ENCODE assay signal across 20 cellular contexts in the genomic region with DNA sequence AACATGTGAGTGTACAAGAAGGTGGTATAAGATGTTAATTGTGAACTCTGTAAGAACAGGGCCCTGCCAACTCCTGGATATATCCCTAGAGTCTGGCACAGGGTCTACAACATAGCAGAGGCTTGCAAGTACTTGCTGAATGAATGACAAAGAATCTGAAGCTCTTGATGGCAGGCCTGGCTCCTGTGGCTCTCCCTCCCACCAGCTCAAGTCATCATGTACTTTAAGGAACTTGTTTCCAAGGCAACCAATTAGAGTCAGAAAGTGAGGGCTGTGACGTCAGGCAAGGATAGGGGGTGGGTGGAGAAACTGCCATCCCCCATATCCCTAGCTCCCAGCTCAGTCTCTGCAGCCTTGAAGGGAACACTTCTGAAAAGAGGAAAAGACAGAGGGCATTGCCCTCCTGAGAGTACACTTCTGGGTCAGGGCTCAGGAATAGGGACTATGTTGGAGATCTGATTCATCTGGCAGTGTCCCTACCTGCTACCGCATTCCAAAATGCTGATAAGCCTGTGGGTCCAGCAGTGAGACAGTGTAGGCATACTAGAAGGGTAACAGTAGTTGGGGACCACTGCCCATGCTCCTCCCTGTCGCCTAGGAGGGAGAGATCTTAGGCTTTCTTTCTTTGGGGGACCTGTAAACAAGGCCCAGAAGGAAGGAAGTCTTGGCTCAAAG. TPM values are rescaled to one million over a fixed set of nuclear protein-coding genes. Genes with fewer than 3 reads are reported as not detected.
DNase-seq lines count a peak whose midpoint lies in the region; ATAC-seq and TF ChIP-seq lines count a peak whose summit lies in the region.
"Had no signal": no experiment of that assay in that cellular context is flagged by ENCODE, and none has a peak within 500 bp of the region (broad histone marks: within the 10 kb centered on the region; RNA-seq: fewer than 3 reads in every experiment).

No MANE protein-coding gene starts in this region.

- 69% methylated on average over 3 of the region's 3 CpGs for WGBS in prostate gland

- H3K4me3 ChIP-seq in choroid plexus epithelial cell (ENCODE audit: low read depth, low read length) = no peak overlapping the region
- H3K4me3 ChIP-seq in prostate gland = no peak overlapping the region
- H3K4me3 ChIP-seq: gastrocnemius medialis, lower lobe of right lung, MG63, Peyer's patch, right atrium auricular region had no signal

- no peaks in the 10 kb centered on the region for H3K4me1 ChIP-seq in prostate gland (replicated peaks)
- H3K4me1 ChIP-seq: gastrocnemius medialis, lower lobe of right lung, Peyer's patch, right atrium auricular region had no signal

- TF ChIP-seq POLR2A in prostate gland (IDR thresholded peaks at IDR 0.05) = no peak

- no peaks in the 10 kb centered on the region for H3K27me3 ChIP-seq in prostate gland (replicated peaks; ENCODE audit: insufficient read depth)
- H3K27me3 ChIP-seq: gastrocnemius medialis, MG63, Peyer's patch, right atrium auricular region had no signal

- no peak for TF ChIP-seq CTCF in choroid plexus epithelial cell (conservative IDR thresholded peaks at IDR 0.05; ENCODE audit: low read depth, low read length)
- no peak for TF ChIP-seq CTCF in prostate gland (IDR thresholded peaks at IDR 0.05)

- DNase-seq in DMS79 treated with DMSO at 0.1 percent for 48 hours (lab: John Stamatoyannopoulos, UW) = peak; percentile 10
- DNase-seq in NCI-H2227 treated with DMSO at 0.1 percent for 48 hours (lab: John Stamatoyannopoulos, UW) = peak; percentile 53
- peak; percentile 14 for DNase-seq in choroid plexus epithelial cell (ENCODE audit: low read depth)
- peak; percentile 72 for DNase-seq in middle frontal gyrus (ENCODE audit: extremely low spot score, low spot score)
- no peak for DNase-seq in prostate gland (ENCODE audit: low spot score)
- DNase-seq in ureter (ENCODE audit: low spot score) = no peak
- DNase-seq: activated CD4-positive, alpha-beta T cell treated with anti-CD3 and anti-CD28 coated beads, Interleukin-2, amount 50 U/mL, for 48 hours; activated naive CD8-positive, alpha-beta T cell treated with anti-CD3 and anti-CD28 coated beads, Interleukin-2, amount 50 U/mL, for 24 hours; activated T-cell treated with anti-CD3 and anti-CD28 coated beads, Interleukin-2, amount 50 U/mL, for 48 hours; gastrocnemius medialis; lower lobe of right lung; MG63; naive thymus-derived CD4-positive, alpha-beta T cell; NCI-H2029; NCI-H526 treated with DMSO at 0.1 percent for 48 hours; Peyer's patch; substantia nigra had no signal

- intact Hi-C loops in prostate gland (cut with DNase I) = no loop called here

- no peak for ATAC-seq in GM21717 (IDR thresholded peaks at IDR 0.05; ENCODE audit: unreplicated experiment)
- no peak for ATAC-seq in HG03571 (IDR thresholded peaks at IDR 0.05; ENCODE audit: unreplicated experiment)
- ATAC-seq: activated naive CD8-positive, alpha-beta T cell treated with anti-CD3 and anti-CD28 coated beads, Interleukin-2, amount 50 U/mL, for 24 hours; gastrocnemius medialis; lower lobe of right lung; naive thymus-derived CD4-positive, alpha-beta T cell had no signal

- no peak overlapping the region for H3K27ac ChIP-seq in prostate gland
- H3K27ac ChIP-seq: gastrocnemius medialis, lower lobe of right lung, Peyer's patch, right atrium auricular region had no signal

- H3K36me3 ChIP-seq in prostate gland = no peaks in the 10 kb centered on the region
- H3K36me3 ChIP-seq: gastrocnemius medialis, lower lobe of right lung, MG63, Peyer's patch, right atrium auricular region had no signal

- no peaks in the 10 kb centered on the region for H3K9me3 ChIP-seq in prostate gland
- H3K9me3 ChIP-seq: gastrocnemius medialis, lower lobe of right lung, MG63, Peyer's patch, right atrium auricular region had no signal

RNA-seq across cellular contexts. Expression of gene BTRC, which starts 34.6 kb away (rescaled TPM):
- total RNA-seq in prostate gland = 10 to 100 TPM; 16.0 to 25.4 TPM
- total RNA-seq in ureter = 30.9 TPM

Comparison
In these comparisons a context has a peak if more than half of its experiments do, and no peak if none do; other contexts are left out.
1. DNase-seq: peak in DMS79 treated with DMSO at 0.1 percent for 48 hours (single experiment), NCI-H2227 treated with DMSO at 0.1 percent for 48 hours (single experiment), choroid plexus epithelial cell (single experiment) and middle frontal gyrus (single experiment); none in prostate gland (single experiment) and ureter (single experiment).